Comparison of ENCODE assay signal across 23 cellular contexts in genomic region chr2:95060446-95061118, GRCh38. TPM values are rescaled to one million over a fixed set of nuclear protein-coding genes. Genes with fewer than 3 reads are reported as not detected.
A peak's percentile ranks its signal among the peaks of the same experiment; 100 is the strongest.
DNase-seq lines count a peak whose midpoint lies in the region; ATAC-seq lines count a peak whose summit lies in the region.
"Had no signal": no experiment of that assay in that cellular context is flagged by ENCODE, and none has a peak within 500 bp of the region (broad histone marks: within the 10 kb centered on the region; RNA-seq: fewer than 3 reads in every experiment).

No MANE protein-coding gene starts in this region.

- no peaks in the 10 kb centered on the region for H3K9me3 Mint-ChIP-seq in T-helper 1 cell treated with Interleukin-12 subunit alpha and Interleukin-12 subunit beta and Interleukin-4 antibody, amounts not matched to agents 30 μg/mL and 1 μg/mL, for 36 hours
- H3K9me3 Mint-ChIP-seq in naive thymus-derived CD8-positive, alpha-beta T cell, result no peaks in the 10 kb centered on the region
- H3K9me3 Mint-ChIP-seq: activated naive CD4-positive, alpha-beta T cell treated with anti-CD3 and anti-CD28 coated beads, Interleukin-2, amount 50 U/mL, for 24 hours had no signal

- H3K27me3 Mint-ChIP-seq in T-helper 1 cell treated with Interleukin-12 subunit alpha and Interleukin-12 subunit beta and Interleukin-4 antibody, amounts not matched to agents 30 μg/mL and 1 μg/mL, for 36 hours (ENCODE audit: low read depth), result no peaks in the 10 kb centered on the region
- H3K27me3 Mint-ChIP-seq in naive thymus-derived CD8-positive, alpha-beta T cell, result no peaks in the 10 kb centered on the region
- H3K27me3 Mint-ChIP-seq: activated naive CD4-positive, alpha-beta T cell treated with anti-CD3 and anti-CD28 coated beads, Interleukin-2, amount 50 U/mL, for 24 hours had no signal

- ATAC-seq in naive thymus-derived CD8-positive, alpha-beta T cell, result no peak
- ATAC-seq in left lobe of liver, result no peak
- ATAC-seq: gastrocnemius medialis had no signal

- DNase-seq in T-helper 1 cell (no peak), Ammon's horn (ENCODE audit: low spot score) (peak; percentile 85), caudate nucleus (lab: John Stamatoyannopoulos, UW) (peak in 34 of 61 donors; percentile 23 to 74 (median 49)), left lobe of liver (ENCODE audit: low spot score) (no peak), NCI-H526 (lab: John Stamatoyannopoulos, UW) (no peak)
- no peak for DNase-seq in naive thymus-derived CD8-positive, alpha-beta T cell
- no peak for DNase-seq in NK-92 treated with Interleukin-12 subunit alpha and Interleukin-12 subunit beta, amount 100 ng/mL, for 24 hours (lab: John Stamatoyannopoulos, UW)
- DNase-seq: BE2C, dermis blood vessel endothelial cell, erythroblast, gastrocnemius medialis, KG1, NCI-H1930, NCI-H510A, SHP77 treated with DMSO at 0.1 percent for 48 hours, T-helper 2 cell, WERI-Rb-1 had no signal

- peaks cover 56% of the 10 kb centered on the region for H3K4me1 Mint-ChIP-seq in T-helper 1 cell treated with Interleukin-12 subunit alpha and Interleukin-12 subunit beta and Interleukin-4 antibody, amounts not matched to agents 30 μg/mL and 1 μg/mL, for 36 hours (ENCODE audit: low read depth)
- peaks cover 32 to 54% (median 48%) of the 10 kb centered on the region in 4 donors for H3K4me1 Mint-ChIP-seq in naive thymus-derived CD8-positive, alpha-beta T cell

- peak overlapping the region; percentile 96 for H3K27ac Mint-ChIP-seq in T-helper 1 cell treated with Interleukin-12 subunit alpha and Interleukin-12 subunit beta and Interleukin-4 antibody, amounts not matched to agents 30 μg/mL and 1 μg/mL, for 36 hours
- H3K27ac Mint-ChIP-seq in naive thymus-derived CD8-positive, alpha-beta T cell, result peak overlapping the region in 7 of 10 donors; percentile 4 to 94 (median 69)
- H3K27ac Mint-ChIP-seq: brain had no signal

- POLR2A ChIA-PET in naive thymus-derived CD8-positive, alpha-beta T cell (lab: Charles Lee), result interaction anchor here (0.7 to 20.2 kb wide), 4 partner anchors 7 to 35 kb away, joined by 3 to 537 read pairs (median 56); partner anchors contain the start of gene MAL

- peak overlapping the region; percentile 93 for H3K27ac ChIP-seq in caudate nucleus (ENCODE audit: low read depth, low read length)
- H3K27ac ChIP-seq: 22Rv1, gastrocnemius medialis, WERI-Rb-1 had no signal

- H3K4me3 Mint-ChIP-seq in T-helper 1 cell treated with Interleukin-12 subunit alpha and Interleukin-12 subunit beta and Interleukin-4 antibody, amounts not matched to agents 30 μg/mL and 1 μg/mL, for 36 hours, result no peak overlapping the region
- H3K4me3 Mint-ChIP-seq in naive thymus-derived CD8-positive, alpha-beta T cell, result no peak overlapping the region
- H3K4me3 Mint-ChIP-seq: activated naive CD4-positive, alpha-beta T cell treated with anti-CD3 and anti-CD28 coated beads, Interleukin-2, amount 50 U/mL, for 24 hours; brain had no signal

- peaks cover 7% of the 10 kb centered on the region for H3K36me3 Mint-ChIP-seq in T-helper 1 cell treated with Interleukin-12 subunit alpha and Interleukin-12 subunit beta and Interleukin-4 antibody, amounts not matched to agents 30 μg/mL and 1 μg/mL, for 36 hours (ENCODE audit: low read depth)
- H3K36me3 Mint-ChIP-seq in naive thymus-derived CD8-positive, alpha-beta T cell, result no peaks in the 10 kb centered on the region
- H3K36me3 Mint-ChIP-seq: activated naive CD4-positive, alpha-beta T cell treated with anti-CD3 and anti-CD28 coated beads, Interleukin-2, amount 50 U/mL, for 24 hours; brain had no signal

RNA-seq across cellular contexts. Expression of gene MAL, which starts 35.1 kb away (rescaled TPM):
- total RNA-seq in naive thymus-derived CD8-positive, alpha-beta T cell, result 100 to 1,000 TPM; 116 to 117 TPM
- 100 to 1,000 TPM; 158 to 284 (median 273) TPM for polyA plus RNA-seq in naive thymus-derived CD8-positive, alpha-beta T cell
- 0.28 TPM for total RNA-seq in left lobe of liver
- total RNA-seq: G401, liver had no signal

Comparison
In these comparisons a context has a peak if more than half of its experiments do, and no peak if none do; other contexts are left out.
1. DNase-seq: peak in Ammon's horn (single experiment) and caudate nucleus (34 of 61); none in T-helper 1 cell (0 of 5), naive thymus-derived CD8-positive, alpha-beta T cell (0 of 10), left lobe of liver (single experiment), NCI-H526 (0 of 2) and NK-92 treated with Interleukin-12 subunit alpha and Interleukin-12 subunit beta, amount 100 ng/mL, for 24 hours (single experiment).
2. RNA of gene MAL, which starts 35.1 kb away (total RNA-seq): 116 to 117 TPM in naive thymus-derived CD8-positive, alpha-beta T cell; 0.28 TPM in left lobe of liver (single experiment); every median in the first group is over 10 times any median in the second.